ENCODE assay signal across 8 cellular contexts in genomic region chr5:153496835-153497234, GRCh38. TPM values are rescaled to one million over a fixed set of nuclear protein-coding genes. Genes with fewer than 3 reads are reported as not detected.
DNase-seq lines count a peak whose midpoint lies in the region; ATAC-seq, FAIRE-seq and TF ChIP-seq lines count a peak whose summit lies in the region.

No MANE protein-coding gene starts in this region.

- H3K27me3 ChIP-seq in lower lobe of right lung (ENCODE audit: low read depth), result no peaks in the 10 kb centered on the region

- DNase-seq in HTR-8/SVneo (ENCODE audit: insufficient read length, low spot score) (peak; percentile 45), astrocyte of the spinal cord (ENCODE audit: low read depth, low spot score) (peak; percentile 62), lower lobe of right lung (no peak), NCI-H2107 treated with DMSO at 0.1 percent for 48 hours (lab: John Stamatoyannopoulos, UW; ENCODE audit: unreplicated experiment) (no peak), NK-92 (lab: John Stamatoyannopoulos, UW; ENCODE audit: unreplicated experiment) (no peak), NCI-H128 (lab: John Stamatoyannopoulos, UW; ENCODE audit: unreplicated experiment) (no peak)

- H3K9me3 ChIP-seq in lower lobe of right lung, result no peaks in the 10 kb centered on the region

- H3K27ac ChIP-seq in lower lobe of right lung, result no peak overlapping the region

- intact Hi-C loops in lower lobe of right lung (cut with DNase I), result loop anchor here (5.0 to 10.0 kb wide), 2 partner anchors 215 to 468 kb away; no protein-coding TSS in a partner anchor

- FAIRE-seq in HTR-8/SVneo (lab: Jason Lieb, UNC), result peak; percentile 83

- no peaks in the 10 kb centered on the region for H3K4me1 ChIP-seq in lower lobe of right lung

- in situ Hi-C loops in astrocyte of the spinal cord (cut with HindIII; ENCODE audit: low sequenced_read_pairs), result no loop called here

- H3K4me3 ChIP-seq in GM12875 (ENCODE audit: low read depth, low read length) (no peak overlapping the region), astrocyte of the spinal cord (ENCODE audit: low read depth, low read length) (no peak overlapping the region), lower lobe of right lung (no peak overlapping the region)

- ATAC-seq in lower lobe of right lung (peak; percentile 46 to 59), HG02571 (IDR thresholded peaks at IDR 0.05; ENCODE audit: unreplicated experiment) (no peak)

- no peaks in the 10 kb centered on the region for H3K36me3 ChIP-seq in lower lobe of right lung

- peak; percentile 46; the same call in 1 of the 2 replicates for TF ChIP-seq CTCF in GM12875 (IDR thresholded peaks at IDR 0.05; ENCODE audit: borderline replicate concordance, insufficient read depth, low read depth, low read length)
- peak; percentile 85 for TF ChIP-seq CTCF in astrocyte of the spinal cord (IDR thresholded peaks at IDR 0.05; ENCODE audit: low read depth, low read length)
- TF ChIP-seq CTCF in lower lobe of right lung (IDR thresholded peaks at IDR 0.05), result peak; percentile 71

RNA-seq across cellular contexts. Expression of gene GRIA1, which starts 6.4 kb away (rescaled TPM):
- total RNA-seq in lower lobe of right lung, result 10.3 TPM

Comparison
In these comparisons a context has a peak if more than half of its experiments do, and no peak if none do; other contexts are left out.
1. DNase-seq: peak in HTR-8/SVneo (single experiment) and astrocyte of the spinal cord (single experiment); none in lower lobe of right lung (single experiment), NCI-H2107 treated with DMSO at 0.1 percent for 48 hours (single experiment), NK-92 (single experiment) and NCI-H128 (single experiment).
2. Peak in every context shown above with its lines, with median percentiles within 50 percentile points of each other: CTCF ChIP-seq.